ENCODE assay signal across 23 cellular contexts in genomic region chr18:35248429-35248828, GRCh38.
"Had no signal": no experiment of that assay in that cellular context is flagged by ENCODE, and none has a peak within 500 bp of the region (broad histone marks: within the 10 kb centered on the region; RNA-seq: fewer than 3 reads in every experiment).

No MANE protein-coding gene starts in this region.

- H3K4me3 Mint-ChIP-seq: activated CD4-positive, alpha-beta T cell treated with anti-CD3 and anti-CD28 coated beads, Interleukin-2, amount 10 ng/mL, durations not matched to agents 7 days and 5 days; activated CD8-positive, alpha-beta T cell treated with anti-CD3 and anti-CD28 coated beads for 36 hours; activated naive CD4-positive, alpha-beta T cell treated with anti-CD3 and anti-CD28 coated beads, Interleukin-2, amount 50 U/mL, for 24 hours; T-helper 17 cell had no signal

- H3K4me1 ChIP-seq: SJSA1 had no signal

- ATAC-seq: activated CD8-positive, alpha-beta T cell treated with anti-CD3 and anti-CD28 coated beads for 36 hours; PC-3; T-helper 17 cell had no signal

- H3K4me3 ChIP-seq: cardiac muscle cell, SJSA1 had no signal

- FAIRE-seq: RCC 7860 had no signal

- H3K27me3 Mint-ChIP-seq: activated CD4-positive, alpha-beta T cell treated with anti-CD3 and anti-CD28 coated beads, Interleukin-2, amount 10 ng/mL, durations not matched to agents 7 days and 5 days; activated CD8-positive, alpha-beta T cell treated with anti-CD3 and anti-CD28 coated beads for 36 hours; activated naive CD4-positive, alpha-beta T cell treated with anti-CD3 and anti-CD28 coated beads, Interleukin-2, amount 50 U/mL, for 24 hours; T-helper 17 cell had no signal

- H3K27ac ChIP-seq: brain microvascular endothelial cell, cardiac muscle cell, SJSA1 had no signal

- H3K27me3 ChIP-seq: brain microvascular endothelial cell, cardiac muscle cell, SJSA1 had no signal

- H3K27ac Mint-ChIP-seq: activated CD4-positive, alpha-beta T cell treated with anti-CD3 and anti-CD28 coated beads, Interleukin-2, amount 10 ng/mL, durations not matched to agents 7 days and 5 days; activated naive CD4-positive, alpha-beta T cell treated with anti-CD3 and anti-CD28 coated beads, Interleukin-2, amount 50 U/mL, for 24 hours; T-helper 17 cell had no signal

- H3K4me1 Mint-ChIP-seq: activated CD4-positive, alpha-beta T cell treated with anti-CD3 and anti-CD28 coated beads, Interleukin-2, amount 10 ng/mL, durations not matched to agents 7 days and 5 days had no signal

- DNase-seq: activated CD4-positive, alpha-beta T cell treated with anti-CD3 and anti-CD28 coated beads, Interleukin-2, amount 10 ng/mL, durations not matched to agents 7 days and 5 days; activated CD4-positive, CD25-positive, alpha-beta regulatory T cell; activated CD8-positive, alpha-beta memory T cell treated with anti-CD3 and anti-CD28 coated beads, Interleukin-2, amount 50 U/mL, for 4 hours; activated CD8-positive, alpha-beta T cell treated with anti-CD3 and anti-CD28 coated beads for 36 hours; activated effector memory CD4-positive, alpha-beta T cell treated with Interleukin-2 at 50 U/mL for 16 hours; activated naive CD4-positive, alpha-beta T cell; amygdala; brain microvascular endothelial cell; cerebellar nuclear complex; MM.1S; NCI-H1105 treated with DMSO at 0.1 percent for 48 hours; NCI-H1436 treated with DMSO at 0.1 percent for 48 hours; NCI-H187; NCI-H2081; NCI-H510A treated with DMSO at 0.1 percent for 48 hours; PC-3; SHP77; T-helper 17 cell; T-helper 9 cell had no signal
